ENCODE assay signal across 8 cellular contexts in the genomic region with DNA sequence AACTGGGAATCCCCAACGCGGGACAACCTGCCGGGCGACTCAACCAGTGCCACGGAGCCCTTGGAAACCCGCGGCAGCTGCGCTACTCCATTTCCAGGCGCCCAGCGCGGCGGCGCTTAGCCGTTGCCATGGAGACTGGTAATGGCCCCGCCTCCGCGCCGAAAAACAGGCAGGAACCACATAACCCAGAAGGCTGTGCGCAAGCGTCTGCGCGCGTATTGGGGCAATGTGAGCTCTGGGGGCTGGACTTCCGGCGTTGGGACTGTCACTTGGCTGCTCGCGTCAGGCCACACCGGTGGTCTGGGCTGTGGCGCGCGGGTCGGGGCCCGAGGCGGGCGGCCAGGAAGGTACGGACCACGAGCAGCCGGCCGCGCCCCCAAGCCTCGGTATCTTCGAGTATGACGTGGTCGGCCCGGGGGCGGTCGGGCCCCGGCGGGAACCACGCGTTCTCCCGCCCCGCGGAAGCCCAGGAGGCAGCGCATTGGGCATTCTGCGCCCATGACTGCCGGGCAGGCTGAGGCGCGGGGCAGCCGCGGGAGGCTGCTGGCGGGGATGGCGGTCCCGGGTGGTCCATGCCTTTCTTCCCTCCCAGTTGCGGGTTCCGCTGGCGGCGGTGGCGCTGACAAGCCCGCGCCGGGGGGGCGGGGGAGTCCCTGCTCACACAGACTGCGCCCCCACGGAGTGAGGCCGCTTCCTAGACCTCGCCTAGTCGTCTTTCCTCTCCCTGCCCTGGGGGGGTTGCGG. TPM values are rescaled to one million over a fixed set of nuclear protein-coding genes. Genes with fewer than 3 reads are reported as not detected.
A peak's percentile ranks its signal among the peaks of the same experiment; 100 is the strongest.
DNase-seq lines count a peak whose midpoint lies in the region; ATAC-seq and TF ChIP-seq lines count a peak whose summit lies in the region.

A gene (plus strand): TSS at position 265 of the 744 bp plus-strand sequence. CDS start 2,080 bp downstream, outside the sequence.

- H3K27ac ChIP-seq in BLaER1 (peak within 1 kb of the TSS; percentile 64), colonic mucosa (no peak within 1 kb of the TSS)

- H4K20me1 ChIP-seq in BLaER1 = no peaks in the 10 kb centered on the region

- H3K9me3 ChIP-seq in BLaER1 = peaks cover 43% of the 10 kb centered on the region
- no peaks in the 10 kb centered on the region for H3K9me3 ChIP-seq in colonic mucosa

- H3K36me3 ChIP-seq in BLaER1 = peaks cover 27% of the 10 kb centered on the region
- H3K36me3 ChIP-seq in colonic mucosa = no peaks in the 10 kb centered on the region

- peaks cover 18% of the 10 kb centered on the region for H3K4me1 ChIP-seq in BLaER1
- H3K4me1 ChIP-seq in colonic mucosa = peaks cover 6% of the 10 kb centered on the region

- TF ChIP-seq CTCF in colonic mucosa (IDR thresholded peaks at IDR 0.05) = no peak

- ATAC-seq in GM19324 (IDR thresholded peaks at IDR 0.05; ENCODE audit: low FRiP score, unreplicated experiment) = peak; percentile 97
- peak; percentile 95 for ATAC-seq in HG03460 (IDR thresholded peaks at IDR 0.05; ENCODE audit: unreplicated experiment)
- ATAC-seq in left colon = peak; percentile 99

- H3K4me3 ChIP-seq in BLaER1 = peak within 1 kb of the TSS; percentile 91
- H3K4me3 ChIP-seq in colonic mucosa = peak within 1 kb of the TSS; percentile 74

- H3K27me3 ChIP-seq in BLaER1 (peaks cover 22% of the 10 kb centered on the region), colonic mucosa (no peaks in the 10 kb centered on the region)

- intact Hi-C loops in colonic mucosa (cut with DNase I) = no loop called here
- intact Hi-C loops in left colon (cut with DNase I, micrococcal nuclease) = no loop called here

- peak; percentile 87 for DNase-seq in NCI-H524 treated with DMSO at 0.1 percent for 48 hours (lab: John Stamatoyannopoulos, UW)
- DNase-seq in activated CD4-positive, alpha-beta T cell treated with anti-CD3 and anti-CD28 coated beads for 4 hours = peak; percentile 95 to 96
- peak; percentile 97 for DNase-seq in colonic mucosa
- peak; percentile 97 for DNase-seq in left colon
- peak; percentile 92 to 93 for DNase-seq in stimulated activated CD4-positive, alpha-beta T cell treated with anti-CD3 and anti-CD28 coated beads, Interleukin-1b, Interleukin-23, amount 100 ng/mL, for 4 hours (ENCODE audit: low read depth in 2 of 2)

- H3K9ac ChIP-seq in BLaER1 = peak within 1 kb of the TSS; percentile 81
- peak within 1 kb of the TSS; percentile 72 to 74 for H3K9ac ChIP-seq in colonic mucosa (ENCODE audit: low read depth in 2 of 2, low read length in 2 of 2)

- H3K4me2 ChIP-seq in BLaER1 = peak within 1 kb of the TSS; percentile 95

RNA-seq across cellular contexts. Expression of the gene that starts here (rescaled TPM):
- 1 to 10 TPM; 4.4 to 7.5 TPM for total RNA-seq in colonic mucosa
- total RNA-seq in left colon = 1 to 10 TPM; 4.7 to 5.1 TPM
